Comparison of ENCODE assay signal across 8 cellular contexts in the genomic region with DNA sequence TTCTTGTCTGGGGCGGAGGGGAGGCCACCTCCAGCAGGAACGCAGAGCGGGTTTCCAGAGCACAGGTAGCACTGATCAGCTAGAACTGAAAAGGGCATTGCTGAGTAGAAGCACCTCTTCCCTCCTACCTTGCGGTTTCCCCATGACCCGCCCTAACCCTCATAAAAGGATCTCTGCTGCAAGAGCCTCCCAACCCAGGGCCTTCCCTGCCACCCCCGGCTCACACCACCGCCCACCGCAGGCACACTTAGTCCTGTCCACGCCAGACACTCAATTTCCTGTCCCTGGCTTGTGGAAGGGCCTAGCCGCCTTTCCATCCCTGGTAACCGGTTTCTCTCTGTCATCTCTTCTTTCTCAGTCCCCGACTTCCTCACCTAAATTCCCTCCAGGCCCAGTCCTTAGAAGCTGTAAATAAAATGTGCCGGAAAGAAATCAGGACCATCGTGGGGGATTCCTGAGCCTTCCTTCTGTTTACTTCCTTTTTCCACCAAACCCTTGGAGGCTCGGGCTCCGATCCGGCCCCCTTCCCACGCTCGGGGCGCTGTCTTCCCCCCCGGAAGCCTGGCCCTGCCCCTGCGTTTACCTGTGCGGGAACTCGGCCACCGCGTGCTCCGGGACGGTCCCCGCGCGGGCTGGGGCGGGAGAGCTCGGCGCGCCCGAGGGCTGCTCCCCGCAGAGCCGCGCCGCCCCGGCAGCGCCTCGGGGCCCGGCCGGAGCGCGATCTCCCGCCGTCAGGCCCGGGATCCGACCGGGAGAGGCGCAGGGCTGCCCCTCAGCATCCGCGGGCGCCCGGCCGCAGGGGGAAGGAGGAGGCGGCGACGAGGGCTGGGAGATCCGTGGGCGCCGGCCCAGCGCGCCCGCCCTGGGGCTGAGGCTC. TPM values are rescaled to one million over a fixed set of nuclear protein-coding genes. Genes with fewer than 3 reads are reported as not detected.
DNase-seq lines count a peak whose midpoint lies in the region; ATAC-seq and TF ChIP-seq lines count a peak whose summit lies in the region.

No MANE protein-coding gene starts in this region.

- H3K4me3 ChIP-seq in DOHH2 (ENCODE audit: low read length) (peak overlapping the region; percentile 100), mesodermal cell (ENCODE audit: extremely low read depth, insufficient read depth, low read length, poor library complexity, severe bottlenecking) (peak overlapping the region; percentile 39)

- no peaks in the 10 kb centered on the region for H3K9me2 ChIP-seq in DOHH2 (replicated peaks; ENCODE audit: control insufficient read depth, low read length)

- H3K79me2 ChIP-seq in DOHH2 (ENCODE audit: control insufficient read depth, low read length): peaks cover 58% of the 10 kb centered on the region

- H3K9me3 ChIP-seq in DOHH2 (ENCODE audit: control insufficient read depth, insufficient read depth, low read length) (no peaks in the 10 kb centered on the region), KOPT-K1 (ENCODE audit: insufficient read depth, low read length, poor library complexity, severe bottlenecking) (no peaks in the 10 kb centered on the region), mesodermal cell (ENCODE audit: control insufficient read depth, low read length) (no peaks in the 10 kb centered on the region)

- peaks cover 6% of the 10 kb centered on the region for H3K27me3 Mint-ChIP-seq in activated CD4-positive, alpha-beta T cell treated with anti-CD3 and anti-CD28 coated beads, Interleukin-2, amount 10 ng/mL, durations not matched to agents 24 days and 14 days

- H3K4me1 ChIP-seq in DOHH2 (ENCODE audit: control insufficient read depth, low read length) (peaks cover 37% of the 10 kb centered on the region), mesodermal cell (ENCODE audit: control insufficient read depth, insufficient read depth, low read length, poor library complexity, severe bottlenecking) (peaks cover 5% of the 10 kb centered on the region)

- ATAC-seq in GM21619 (IDR thresholded peaks at IDR 0.05; ENCODE audit: unreplicated experiment) (peak; percentile 21), GM21367 (IDR thresholded peaks at IDR 0.05; ENCODE audit: unreplicated experiment) (no peak)

- WGBS in mesodermal cell (ENCODE audit: insufficient coverage in 2 of 2), 2 experiments: 12 to 13% methylated on average over 37 to 51 of the region's 67 CpGs

- H3K36me3 ChIP-seq in DOHH2 (ENCODE audit: control insufficient read depth, low read length): peaks cover 47% of the 10 kb centered on the region
- H3K36me3 ChIP-seq in KOPT-K1 (ENCODE audit: insufficient read depth, low read length): peaks cover 28% of the 10 kb centered on the region
- H3K36me3 ChIP-seq in mesodermal cell (ENCODE audit: control insufficient read depth, insufficient read depth, low read length): peaks cover 12% of the 10 kb centered on the region

- H3K9me3 Mint-ChIP-seq in activated CD4-positive, alpha-beta T cell treated with anti-CD3 and anti-CD28 coated beads, Interleukin-2, amount 10 ng/mL, durations not matched to agents 24 days and 14 days: no peaks in the 10 kb centered on the region

- no peak for TF ChIP-seq CTCF in DOHH2 (IDR thresholded peaks at IDR 0.05; ENCODE audit: low read depth, low read length, poor library complexity, severe bottlenecking)

- H3K4me2 ChIP-seq in DOHH2 (ENCODE audit: low read length): peak overlapping the region; percentile 100

- H3K27ac Mint-ChIP-seq in activated CD4-positive, alpha-beta T cell treated with anti-CD3 and anti-CD28 coated beads, Interleukin-2, amount 10 ng/mL, durations not matched to agents 24 days and 14 days: peak overlapping the region; percentile 69

- H3K27ac ChIP-seq in DOHH2 (ENCODE audit: low read depth, low read length): peak overlapping the region; percentile 43
- H3K27ac ChIP-seq in KOPT-K1 (ENCODE audit: low read depth, low read length, poor library complexity, severe bottlenecking): peak overlapping the region; percentile 49
- no peak overlapping the region for H3K27ac ChIP-seq in mesodermal cell (ENCODE audit: low read depth, low read length, severe bottlenecking)

- H3K4me3 Mint-ChIP-seq in activated CD4-positive, alpha-beta T cell treated with anti-CD3 and anti-CD28 coated beads, Interleukin-2, amount 10 ng/mL, durations not matched to agents 24 days and 14 days: peak overlapping the region; percentile 90

- intact Hi-C loops in activated CD4-positive, alpha-beta T cell treated with anti-CD3 and anti-CD28 coated beads, Interleukin-2, amount 10 ng/mL, durations not matched to agents 24 days and 14 days (cut with micrococcal nuclease): loop anchor here (1.0 kb wide), 1 partner anchor 52 kb away; the partner anchor contains the start of gene DNAJC27

- no peaks in the 10 kb centered on the region for H3K27me3 ChIP-seq in DOHH2 (ENCODE audit: control insufficient read depth, low read length)

- H3F3A ChIP-seq in DOHH2 (ENCODE audit: control insufficient read depth, insufficient read depth): 0 out of 2 replicates have a peak, but pooled peaks cover 2% of the 10 kb centered on the region

- peaks cover 31% of the 10 kb centered on the region for H3K4me1 Mint-ChIP-seq in activated CD4-positive, alpha-beta T cell treated with anti-CD3 and anti-CD28 coated beads, Interleukin-2, amount 10 ng/mL, durations not matched to agents 24 days and 14 days

- peaks cover 22% of the 10 kb centered on the region for H3K36me3 Mint-ChIP-seq in activated CD4-positive, alpha-beta T cell treated with anti-CD3 and anti-CD28 coated beads, Interleukin-2, amount 10 ng/mL, durations not matched to agents 24 days and 14 days (ENCODE audit: low read depth)

- peak; percentile 87 for DNase-seq in activated CD4-positive, alpha-beta T cell treated with anti-CD3 and anti-CD28 coated beads, Interleukin-2, amount 10 ng/mL, durations not matched to agents 24 days and 14 days
- DNase-seq in dermis blood vessel endothelial cell: peak; percentile 28
- DNase-seq in stimulated activated naive CD4-positive, alpha-beta T cell treated with Interleukin-2 at 50 U/mL for 16 hours (lab: John Stamatoyannopoulos, UW): peak; percentile 60

- peaks cover 19% of the 10 kb centered on the region; the same call in 1 of the 2 replicates for H4K20me1 ChIP-seq in DOHH2 (ENCODE audit: control insufficient read depth, insufficient read depth, low read depth, low read length)

RNA-seq across cellular contexts. Expression of gene ADCY3, which starts 0.7 kb away (rescaled TPM):
- total RNA-seq in activated CD4-positive, alpha-beta T cell treated with anti-CD3 and anti-CD28 coated beads, Interleukin-2, amount 10 ng/mL, durations not matched to agents 24 days and 14 days: 103 and 108 TPM in 2 replicates
- total RNA-seq in dermis blood vessel endothelial cell: 18.2 and 33.4 TPM in 2 replicates
- 35.1 TPM for polyA plus RNA-seq in mesodermal cell (2013, experiment 1 of 2)
- 25.9 TPM for polyA plus RNA-seq in mesodermal cell (2013, experiment 2 of 2)

RNA-seq across cellular contexts. Expression of gene DNAJC27, which starts 52.4 kb away (rescaled TPM):
- total RNA-seq in activated CD4-positive, alpha-beta T cell treated with anti-CD3 and anti-CD28 coated beads, Interleukin-2, amount 10 ng/mL, durations not matched to agents 24 days and 14 days: 6.9 and 7.0 TPM in 2 replicates
- 4.3 and 5.3 TPM in 2 replicates for total RNA-seq in dermis blood vessel endothelial cell
- 3.9 TPM for polyA plus RNA-seq in mesodermal cell (2013, experiment 1 of 2)
- 3.9 TPM for polyA plus RNA-seq in mesodermal cell (2013, experiment 2 of 2)

Comparison
In these comparisons a context has a peak if more than half of its experiments do, and no peak if none do; other contexts are left out.
1. DNase-seq: peak in every context shown above with its lines; median percentile 87 in activated CD4-positive, alpha-beta T cell treated with anti-CD3 and anti-CD28 coated beads, Interleukin-2, amount 10 ng/mL, durations not matched to agents 24 days and 14 days; 60 in stimulated activated naive CD4-positive, alpha-beta T cell treated with Interleukin-2 at 50 U/mL for 16 hours; 28 in dermis blood vessel endothelial cell.